ENCODE assay signal across 1 cellular context in genomic region chr1:39788426-39788757, GRCh38.
TF ChIP-seq lines count a peak whose summit lies in the region.

No MANE protein-coding gene starts in this region.

TF ChIP-seq in HCT116, 20 proteins besides CTCF, POLR2A, EP300 and RAD21 (continued from another document):
- TF ChIP-seq FOSL1 (IDR thresholded peaks at IDR 0.05; ENCODE audit: low read depth) (no peak), YY1 (IDR thresholded peaks at IDR 0.05; ENCODE audit: extremely low read depth, insufficient replicate concordance, low read depth, low read length) (no peak), SRF (IDR thresholded peaks at IDR 0.05; ENCODE audit: low read depth) (no peak), SP1 (IDR thresholded peaks at IDR 0.05; ENCODE audit: low read depth) (no peak), ATF3 (IDR thresholded peaks at IDR 0.05) (no peak)
